ENCODE assay signal across 9 cellular contexts in the genomic region with DNA sequence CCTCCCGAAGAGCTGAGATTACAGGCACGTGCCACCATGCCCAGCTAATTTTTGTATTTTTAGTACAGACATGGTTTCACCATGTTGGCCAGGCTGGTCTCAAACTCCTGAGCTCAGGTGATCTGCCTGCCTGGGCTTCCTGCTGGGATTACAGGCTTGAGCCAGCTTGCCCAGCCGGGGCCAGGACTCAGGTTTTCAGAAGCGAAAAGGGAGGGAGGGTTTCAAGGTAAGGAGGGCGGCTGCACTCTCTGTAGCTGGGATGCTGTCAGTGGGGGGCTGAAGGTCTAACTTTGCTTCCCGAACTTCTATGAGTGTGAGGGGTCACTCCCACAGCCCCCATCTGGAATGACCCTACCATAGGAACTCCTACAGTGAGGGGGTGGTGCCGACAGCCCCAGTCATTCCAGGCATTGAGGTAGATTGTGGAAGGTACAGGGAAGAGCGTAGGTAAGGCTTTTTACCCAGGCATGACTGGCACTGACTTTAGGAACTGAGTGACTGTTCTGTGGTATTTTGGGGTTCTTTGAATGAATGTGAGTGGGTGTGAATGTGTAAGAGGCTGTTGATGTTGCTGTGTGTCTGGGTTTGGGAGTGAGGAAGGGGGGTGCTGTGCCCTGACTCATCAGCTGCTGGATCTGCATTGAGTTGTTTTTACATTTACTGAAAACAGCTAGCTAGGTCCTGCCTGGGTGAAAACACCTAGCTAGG. TPM values are rescaled to one million over a fixed set of nuclear protein-coding genes. Genes with fewer than 3 reads are reported as not detected.
DNase-seq lines count a peak whose midpoint lies in the region; ATAC-seq and TF ChIP-seq lines count a peak whose summit lies in the region.
"Had no signal": no experiment of that assay in that cellular context is flagged by ENCODE, and none has a peak within 500 bp of the region (broad histone marks: within the 10 kb centered on the region; RNA-seq: fewer than 3 reads in every experiment).

No MANE protein-coding gene starts in this region.

- TF ChIP-seq CTCF in AG10803 (conservative IDR thresholded peaks at IDR 0.05; ENCODE audit: low read length) (no peak), omental fat pad (IDR thresholded peaks at IDR 0.05) (no peak)

- H3K4me3 ChIP-seq in AG10803 (ENCODE audit: low read length), result no peak overlapping the region
- H3K4me3 ChIP-seq: transverse colon had no signal

- H3K4me3 Mint-ChIP-seq in activated naive CD8-positive, alpha-beta T cell treated with anti-CD3 and anti-CD28 coated beads, Interleukin-2, amount 50 U/mL, for 24 hours, result peak overlapping the region; percentile 38
- H3K4me3 Mint-ChIP-seq in immature natural killer cell, result no peak overlapping the region

- H3K27ac Mint-ChIP-seq in activated naive CD8-positive, alpha-beta T cell treated with anti-CD3 and anti-CD28 coated beads, Interleukin-2, amount 50 U/mL, for 24 hours, result peak overlapping the region; percentile 32
- no peak overlapping the region for H3K27ac Mint-ChIP-seq in immature natural killer cell

- no peaks in the 10 kb centered on the region for H3K9me3 Mint-ChIP-seq in activated naive CD8-positive, alpha-beta T cell treated with anti-CD3 and anti-CD28 coated beads, Interleukin-2, amount 50 U/mL, for 24 hours
- no peaks in the 10 kb centered on the region for H3K9me3 Mint-ChIP-seq in immature natural killer cell

- peaks cover 37% of the 10 kb centered on the region for H3K4me1 Mint-ChIP-seq in activated naive CD8-positive, alpha-beta T cell treated with anti-CD3 and anti-CD28 coated beads, Interleukin-2, amount 50 U/mL, for 24 hours
- H3K4me1 Mint-ChIP-seq in immature natural killer cell, result peaks cover 14 to 24% of the 10 kb centered on the region in 2 donors

- ATAC-seq in activated naive CD8-positive, alpha-beta T cell treated with anti-CD3 and anti-CD28 coated beads, Interleukin-2, amount 50 U/mL, for 24 hours, result peak; percentile 86
- ATAC-seq in omental fat pad (ENCODE audit: low FRiP score) (peak; percentile 60), GM21737 (IDR thresholded peaks at IDR 0.05; ENCODE audit: unreplicated experiment) (no peak)

- peaks cover 41% of the 10 kb centered on the region for H3K27me3 Mint-ChIP-seq in activated naive CD8-positive, alpha-beta T cell treated with anti-CD3 and anti-CD28 coated beads, Interleukin-2, amount 50 U/mL, for 24 hours
- peaks cover 3 to 23% (median 18%) of the 10 kb centered on the region in 3 donors for H3K27me3 Mint-ChIP-seq in immature natural killer cell (ENCODE audit: low read depth in 3 of 3)

- peak; percentile 37 for DNase-seq in AG10803 (ENCODE audit: low read depth)
- peak; percentile 75 for DNase-seq in LHCN-M2 (ENCODE audit: low read depth)
- peak; percentile 55 for DNase-seq in activated naive CD8-positive, alpha-beta T cell treated with anti-CD3 and anti-CD28 coated beads, Interleukin-2, amount 50 U/mL, for 24 hours
- no peak for DNase-seq in omental fat pad (ENCODE audit: low spot score)
- no peak for DNase-seq in LoVo (ENCODE audit: low spot score)
- no peak for DNase-seq in immature natural killer cell
- DNase-seq in ureter (ENCODE audit: low spot score), result no peak
- DNase-seq: transverse colon had no signal

- no peaks in the 10 kb centered on the region for H3K36me3 Mint-ChIP-seq in activated naive CD8-positive, alpha-beta T cell treated with anti-CD3 and anti-CD28 coated beads, Interleukin-2, amount 50 U/mL, for 24 hours (ENCODE audit: low read depth)
- no peaks in the 10 kb centered on the region for H3K36me3 Mint-ChIP-seq in immature natural killer cell

RNA-seq across cellular contexts. Expression of gene C1QL1, which starts 3.8 kb away (rescaled TPM):
- 2.5 and 2.8 TPM in 2 replicates for total RNA-seq in LHCN-M2 (2014; rRNA removed)
- 4.4 TPM for polyA plus RNA-seq in LHCN-M2 (2012)
- total RNA-seq in omental fat pad, result 10 to 100 TPM in 2 of 4 donors, 1 to 10 TPM in 1, not detected in 1; 9.2 to 24.2 (median 10.4) TPM
- polyA plus RNA-seq in immature natural killer cell, result under 1 TPM in 1 of 3 donors, not detected in 2; 0.20 TPM
- 1.1 TPM for total RNA-seq in ureter

RNA-seq across cellular contexts. Expression of gene KIF18B, which starts 24.4 kb away (rescaled TPM):
- total RNA-seq in LHCN-M2 (2014; rRNA removed) (12.1 and 14.7 TPM in 2 replicates), omental fat pad (under 1 TPM in 1 of 4 donors, not detected in 3; 0.72 TPM), ureter (0.39 TPM)
- 7.4 TPM for polyA plus RNA-seq in LHCN-M2 (2012)
- under 1 TPM in 1 of 3 donors, not detected in 2; 0.37 TPM for polyA plus RNA-seq in immature natural killer cell

RNA-seq across cellular contexts. Expression of gene GFAP, which starts 56.6 kb away (rescaled TPM):
- total RNA-seq in LHCN-M2 (2014; rRNA removed), result 0.29 TPM in 1 of 2 replicates, not detected in the other
- polyA plus RNA-seq in LHCN-M2 (2012), result 0.04 TPM
- 1 to 10 TPM; 1.4 to 4.1 (median 2.9) TPM for total RNA-seq in omental fat pad
- polyA plus RNA-seq in immature natural killer cell, result 1 to 10 TPM in 1 of 3 donors, not detected in 2; 1.1 TPM
- 0.81 TPM for total RNA-seq in ureter

Comparison
In these comparisons a context has a peak if more than half of its experiments do, and no peak if none do; other contexts are left out.
1. DNase-seq: peak in AG10803 (single experiment), LHCN-M2 (single experiment) and activated naive CD8-positive, alpha-beta T cell treated with anti-CD3 and anti-CD28 coated beads, Interleukin-2, amount 50 U/mL, for 24 hours (single experiment); none in omental fat pad (single experiment), LoVo (single experiment), immature natural killer cell (0 of 3) and ureter (single experiment).